ENCODE assay signal across 8 cellular contexts in genomic region chr5:111758284-111758628, GRCh38. TPM values are rescaled to one million over a fixed set of nuclear protein-coding genes. Genes with fewer than 3 reads are reported as not detected.
DNase-seq lines count a peak whose midpoint lies in the region; ATAC-seq and TF ChIP-seq lines count a peak whose summit lies in the region.

No MANE protein-coding gene starts in this region.

- H3K27me3 ChIP-seq in BE2C: no peaks in the 10 kb centered on the region
- H3K27me3 ChIP-seq in MG63: no peaks in the 10 kb centered on the region
- no peaks in the 10 kb centered on the region for H3K27me3 ChIP-seq in ectodermal cell (ENCODE audit: control insufficient read depth, insufficient read depth, low read length, poor library complexity, severe bottlenecking)

- ATAC-seq in GM18909 (IDR thresholded peaks at IDR 0.05; ENCODE audit: poor library complexity, unreplicated experiment) (no peak), HG02852 (IDR thresholded peaks at IDR 0.05; ENCODE audit: unreplicated experiment) (no peak)

- H3K27me3 Mint-ChIP-seq in nephron (ENCODE audit: low read depth): no peaks in the 10 kb centered on the region

- peak overlapping the region; percentile 100 for H3K27ac ChIP-seq in ectodermal cell (ENCODE audit: insufficient read depth, low read depth, low read length, poor library complexity, severe bottlenecking)

- DNase-seq in BE2C (no peak), MG63 (no peak), posterior vena cava (ENCODE audit: low spot score) (no peak), DMS53 treated with DMSO at 0.1 percent for 48 hours (lab: John Stamatoyannopoulos, UW; ENCODE audit: unreplicated experiment) (no peak)

- H3K9me3 ChIP-seq in BE2C (no peaks in the 10 kb centered on the region), MG63 (no peaks in the 10 kb centered on the region), ectodermal cell (ENCODE audit: control insufficient read depth, low read length) (no peaks in the 10 kb centered on the region)

- H3K27ac Mint-ChIP-seq in nephron: peak overlapping the region; percentile 97 to 99 (median 98)

- H3K4me1 ChIP-seq in BE2C: no peaks in the 10 kb centered on the region; the same call in 1 of the 2 replicates
- H3K4me1 ChIP-seq in ectodermal cell (ENCODE audit: control insufficient read depth, insufficient read depth, low read length): peaks cover 5% of the 10 kb centered on the region

- 0 to 15% methylated on average over 2 to 5 of the region's 5 CpGs for WGBS in ectodermal cell, 2 experiments

- H3K4me1 Mint-ChIP-seq in nephron: peaks cover 55% of the 10 kb centered on the region

- H3K36me3 Mint-ChIP-seq in nephron (ENCODE audit: low read depth): peaks cover 23% of the 10 kb centered on the region

- TF ChIP-seq CTCF in BE2C (IDR thresholded peaks at IDR 0.05; ENCODE audit: low read depth, low read length) (no peak), nephron (IDR thresholded peaks at IDR 0.05; ENCODE audit: unreplicated experiment in 3 of 3) (no peak)

- H3K9me3 Mint-ChIP-seq in nephron: no peaks in the 10 kb centered on the region

- peak overlapping the region; percentile 84 to 89 (median 86) for H3K4me3 Mint-ChIP-seq in nephron

- H3K36me3 ChIP-seq in BE2C (no peaks in the 10 kb centered on the region), MG63 (peaks cover 11% of the 10 kb centered on the region), ectodermal cell (ENCODE audit: control insufficient read depth, insufficient read depth, low read length) (no peaks in the 10 kb centered on the region)

- intact Hi-C loops in posterior vena cava (cut with DNase I): no loop called here

- peak overlapping the region; percentile 98 for H3K4me3 ChIP-seq in BE2C (ENCODE audit: low read depth, low read length)
- peak overlapping the region; percentile 80 for H3K4me3 ChIP-seq in MG63
- H3K4me3 ChIP-seq in ectodermal cell (ENCODE audit: insufficient read depth, low read depth, low read length): peak overlapping the region; percentile 90

RNA-seq across cellular contexts. Expression of gene NREP, which starts 1.3 kb away (rescaled TPM):
- 77.7 TPM for polyA plus RNA-seq in BE2C (2012; ENCODE audit: insufficient read depth, insufficient read length, low read depth)
- 92.2 and 116 TPM in 2 replicates for total RNA-seq in MG63 (2014; rRNA removed; shearing (Covaris generic); ENCODE audit: low replicate concordance)
- 587 TPM for polyA plus RNA-seq in ectodermal cell (2013, experiment 1 of 4)
- polyA plus RNA-seq in ectodermal cell (2013, experiment 2 of 4): 536 TPM
- polyA plus RNA-seq in ectodermal cell (2013, experiment 3 of 4): 407 TPM
- polyA plus RNA-seq in ectodermal cell (2013, experiment 4 of 4): 437 TPM
- 10 to 100 TPM; 37.1 to 42.2 TPM for total RNA-seq in posterior vena cava
